8 cellular contexts compared by ENCODE assay signal in genomic region chr3:161851941-161852566, GRCh38.
DNase-seq lines count a peak whose midpoint lies in the region; ATAC-seq and TF ChIP-seq lines count a peak whose summit lies in the region.

No MANE protein-coding gene starts in this region.

- peak; percentile 82 for TF ChIP-seq CTCF in neural crest cell (conservative IDR thresholded peaks at IDR 0.05)

- DNase-seq in Right ventricle myocardium inferior (ENCODE audit: missing footprints) = peak; percentile 65
- no peak for DNase-seq in cardiac septum (ENCODE audit: low spot score)
- peak; percentile 82 for DNase-seq in HT-29 (ENCODE audit: low spot score)
- peak; percentile 55 for DNase-seq in SK-N-MC (ENCODE audit: low read depth, low spot score)
- DNase-seq in neural crest cell (ENCODE audit: low read depth, low spot score) = peak; percentile 56
- no peak for DNase-seq in immature natural killer cell

- intact Hi-C loops in Right ventricle myocardium inferior (cut with DNase I) = no loop called here
- intact Hi-C loops in cardiac septum (cut with DNase I) = no loop called here

- no peaks in the 10 kb centered on the region for H3K36me3 ChIP-seq in SK-N-MC (ENCODE audit: insufficient read depth, low read length)

- H3K36me3 Mint-ChIP-seq in neural crest cell (ENCODE audit: low read depth) (no peaks in the 10 kb centered on the region), immature natural killer cell (no peaks in the 10 kb centered on the region)

- H3K9ac ChIP-seq in SK-N-MC (ENCODE audit: insufficient read length) = no peak overlapping the region

- ATAC-seq in Right ventricle myocardium inferior (no peak), GM21737 (IDR thresholded peaks at IDR 0.05; ENCODE audit: unreplicated experiment) (peak; percentile 92), esophagus mucosa (peak; percentile 44)

- no peak overlapping the region for H3K27ac Mint-ChIP-seq in neural crest cell (ENCODE audit: unreplicated experiment)
- no peak overlapping the region for H3K27ac Mint-ChIP-seq in immature natural killer cell

- H3K27ac ChIP-seq in SK-N-MC = no peak overlapping the region

- H3K4me1 Mint-ChIP-seq in neural crest cell = no peaks in the 10 kb centered on the region
- peaks cover 0 to 2% of the 10 kb centered on the region in 2 donors for H3K4me1 Mint-ChIP-seq in immature natural killer cell

- H3K4me3 Mint-ChIP-seq in neural crest cell (no peak overlapping the region), immature natural killer cell (no peak overlapping the region)

- H3K9me3 Mint-ChIP-seq in neural crest cell (no peaks in the 10 kb centered on the region), immature natural killer cell (peaks cover 0 to 10% (median 3%) of the 10 kb centered on the region in 6 donors)

- no peaks in the 10 kb centered on the region for H3K9me3 ChIP-seq in SK-N-MC (ENCODE audit: low read depth, low read length)

- H3K27me3 Mint-ChIP-seq in neural crest cell (ENCODE audit: low read depth) (no peaks in the 10 kb centered on the region), immature natural killer cell (ENCODE audit: low read depth in 3 of 3) (no peaks in the 10 kb centered on the region)

- no peak overlapping the region for H3K4me3 ChIP-seq in SK-N-MC

Comparison
In these comparisons a context has a peak if more than half of its experiments do, and no peak if none do; other contexts are left out.
1. DNase-seq: peak in Right ventricle myocardium inferior (single experiment), HT-29 (single experiment), SK-N-MC (single experiment) and neural crest cell (single experiment); none in cardiac septum (single experiment) and immature natural killer cell (0 of 3).